In genomic region chr15:43184407-43185160, GRCh38 we compare ENCODE assay signal across 9 cellular contexts. TPM values are rescaled to one million over a fixed set of nuclear protein-coding genes. Genes with fewer than 3 reads are reported as not detected.
DNase-seq lines count a peak whose midpoint lies in the region; ATAC-seq, FAIRE-seq and TF ChIP-seq lines count a peak whose summit lies in the region.
"Had no signal": no experiment of that assay in that cellular context is flagged by ENCODE, and none has a peak within 500 bp of the region (broad histone marks: within the 10 kb centered on the region; RNA-seq: fewer than 3 reads in every experiment).

No MANE protein-coding gene starts in this region.

- TF ChIP-seq CTCF in Panc1 (IDR thresholded peaks at IDR 0.05): no peak
- TF ChIP-seq CTCF in esophagus muscularis mucosa (IDR thresholded peaks at IDR 0.05): no peak

- H3K4ac ChIP-seq in trophoblast cell (ENCODE audit: low read depth, low read length): no peak overlapping the region

- intact Hi-C loops in Panc1 (cut with micrococcal nuclease; ENCODE audit: unreplicated experiment): no loop called here
- intact Hi-C loops in esophagus muscularis mucosa (cut with DNase I): loop anchor here (5.0 to 10.0 kb wide), 2 partner anchors 50 to 103 kb away; partner anchors contain the start of gene TMEM62

- H3K4me3 ChIP-seq in Panc1 (ENCODE audit: low read depth in 2 of 2, low read length in 2 of 2) (peak overlapping the region; percentile 60 to 99), esophagus muscularis mucosa (peak overlapping the region; percentile 76 to 86 (median 82)), trophoblast cell (ENCODE audit: low read depth, low read length) (peak overlapping the region; percentile 91)

- POLR2A ChIA-PET in Panc1 (lab: Charles Lee): no interaction called here

- H3K23ac ChIP-seq in trophoblast cell (ENCODE audit: low read length): no peak overlapping the region

- H4K91ac ChIP-seq in trophoblast cell (ENCODE audit: low read depth, low read length): no peak overlapping the region

- H3K27me3 ChIP-seq in Panc1 (ENCODE audit: control insufficient read depth, insufficient read depth, low read length) (no peaks in the 10 kb centered on the region), esophagus muscularis mucosa (no peaks in the 10 kb centered on the region), trophoblast cell (ENCODE audit: insufficient read depth, low read length) (no peaks in the 10 kb centered on the region)
- H3K27me3 ChIP-seq: right lobe of liver had no signal

- H3K9ac ChIP-seq in trophoblast cell (ENCODE audit: low read length): no peak overlapping the region

- H3K79me1 ChIP-seq in trophoblast cell (ENCODE audit: low read length): peaks cover 4% of the 10 kb centered on the region

- peaks cover 4% of the 10 kb centered on the region for H3K79me2 ChIP-seq in trophoblast cell (ENCODE audit: control insufficient read depth, insufficient read depth, low read length, poor library complexity)

- H3K4me2 ChIP-seq in trophoblast cell (ENCODE audit: low read length): peak overlapping the region; percentile 95

- no peak overlapping the region for H4K12ac ChIP-seq in trophoblast cell (ENCODE audit: low read depth, low read length)

- peak overlapping the region; percentile 68 for H4K8ac ChIP-seq in trophoblast cell (ENCODE audit: low read depth, low read length)

- ATAC-seq in Panc1 (no peak), HG03571 (IDR thresholded peaks at IDR 0.05; ENCODE audit: unreplicated experiment) (no peak), HG02852 (IDR thresholded peaks at IDR 0.05; ENCODE audit: unreplicated experiment) (no peak)

- FAIRE-seq in GM12892 (lab: Jason Lieb, UNC): peak; percentile 42

- WGBS in esophagus muscularis mucosa: 54% methylated on average over 10 of the region's 10 CpGs
- no CpG with 5 or more reads among the region's 10 CpGs for WGBS in trophoblast cell (ENCODE audit: extremely low coverage, insufficient coverage, insufficient read length)

- no peak overlapping the region for H2AFZ ChIP-seq in trophoblast cell (ENCODE audit: insufficient read depth, low read length, poor library complexity)

- no TSS peak for BruUV-seq in Panc1 (replicated peaks; lab: Mats Ljungman, UMichigan)

- TF ChIP-seq EP300 in esophagus muscularis mucosa (IDR thresholded peaks at IDR 0.05): no peak

- in situ Hi-C loops in Panc1 (cut with HindIII; ENCODE audit: low pct_unique_long_range_greater_than_20kb, low sequenced_read_pairs): no loop called here

- CTCF ChIA-PET in Panc1 (lab: Charles Lee): interaction anchor here (0.7 kb wide), 1 partner anchor 112 kb away, joined by 3 read pairs; no protein-coding TSS in a partner anchor

- TF ChIP-seq POLR2A in GM12892 (IDR thresholded peaks at IDR 0.05; ENCODE audit: low read depth, low read length) (no peak), esophagus muscularis mucosa (IDR thresholded peaks at IDR 0.05; ENCODE audit: low read depth) (no peak)

- H3K14ac ChIP-seq in trophoblast cell (ENCODE audit: low read length): no peak overlapping the region

- no peak overlapping the region for H2BK12ac ChIP-seq in trophoblast cell (ENCODE audit: low read length)

- no peak for DNase-seq in GM12892 (ENCODE audit: insufficient read length)
- DNase-seq in Panc1 (ENCODE audit: low read depth, low spot score): no peak
- DNase-seq in esophagus muscularis mucosa (ENCODE audit: extremely low spot score): no peak
- DNase-seq in trophoblast cell: no peak
- no peak for DNase-seq in cortex of kidney (lab: John Stamatoyannopoulos, UW)
- no peak for DNase-seq in OCI-M2 (lab: John Stamatoyannopoulos, UW; ENCODE audit: unreplicated experiment)

- H3K4me1 ChIP-seq in Panc1 (ENCODE audit: control insufficient read depth, insufficient read depth, low read length): peaks cover 12% of the 10 kb centered on the region
- H3K4me1 ChIP-seq in esophagus muscularis mucosa: peaks cover 29 to 58% (median 38%) of the 10 kb centered on the region in 4 donors
- H3K4me1 ChIP-seq in trophoblast cell (ENCODE audit: control insufficient read depth in 1 of 2, insufficient read depth in 2 of 2, low read length in 2 of 2): peaks cover 0 to 5% of the 10 kb centered on the region in 2 experiments

- no peaks in the 10 kb centered on the region; the same call in 1 of the 2 replicates for H3K36me3 ChIP-seq in Panc1 (ENCODE audit: control insufficient read depth, insufficient read depth, low read length)
- H3K36me3 ChIP-seq in esophagus muscularis mucosa: peaks cover 0 to 29% (median 8%) of the 10 kb centered on the region in 4 donors
- H3K36me3 ChIP-seq in trophoblast cell (ENCODE audit: control insufficient read depth in 1 of 2, insufficient read depth in 2 of 2, low read length in 2 of 2): peaks cover 7 to 9% of the 10 kb centered on the region in 2 experiments

- H3K27ac ChIP-seq in Panc1 (ENCODE audit: low read length) (peak overlapping the region; percentile 39; the same call in 1 of the 2 replicates), esophagus muscularis mucosa (replicated peaks in 1 of 4) (peak overlapping the region; percentile 82 to 94 (median 88)), trophoblast cell (ENCODE audit: low read depth, low read length) (no peak overlapping the region)

- no peak overlapping the region for H2AK5ac ChIP-seq in trophoblast cell (ENCODE audit: low read length)

- H2BK5ac ChIP-seq in trophoblast cell (ENCODE audit: low read depth, low read length, poor library complexity): no peak overlapping the region

- H3K9me3 ChIP-seq in Panc1 (ENCODE audit: control insufficient read depth, insufficient read depth, low read depth, low read length): no peaks in the 10 kb centered on the region
- no peaks in the 10 kb centered on the region for H3K9me3 ChIP-seq in esophagus muscularis mucosa
- no peaks in the 10 kb centered on the region for H3K9me3 ChIP-seq in trophoblast cell (ENCODE audit: insufficient read depth, low read depth, low read length)
- H3K9me3 ChIP-seq: right lobe of liver had no signal

- H2BK120ac ChIP-seq in trophoblast cell (ENCODE audit: insufficient read depth, low read length, poor library complexity): no peak overlapping the region

- H3K18ac ChIP-seq in trophoblast cell (ENCODE audit: low read length): no peak overlapping the region

RNA-seq across cellular contexts. Expression of gene CCNDBP1, which starts 0.6 kb away (rescaled TPM):
- 45.6 TPM for polyA plus RNA-seq in GM12892 (2012; ENCODE audit: missing spikeins)
- total RNA-seq in Panc1 (2021; ENCODE audit: unreplicated experiment) (62.5 TPM), esophagus muscularis mucosa (10 to 100 TPM; 44.9 to 87.2 (median 69.6) TPM)
- polyA plus RNA-seq in Panc1 (2012; ENCODE audit: insufficient read length): 75.8 TPM
- 56.8 and 61.3 TPM in 2 replicates for polyA plus RNA-seq in trophoblast cell (2013)

RNA-seq across cellular contexts. Expression of gene EPB42, which starts 36.2 kb away (rescaled TPM):
- not detected for polyA plus RNA-seq in GM12892 (2012; ENCODE audit: missing spikeins)
- total RNA-seq in Panc1 (2021; ENCODE audit: unreplicated experiment): 0.10 TPM
- polyA plus RNA-seq in Panc1 (2012; ENCODE audit: insufficient read length): not detected
- under 1 TPM in 1 of 4 donors, not detected in 3; 0.33 TPM for total RNA-seq in esophagus muscularis mucosa
- polyA plus RNA-seq in trophoblast cell (2013): not detected in 2 replicates

RNA-seq across cellular contexts. Expression of gene TMEM62, which starts 51.2 kb away (rescaled TPM):
- polyA plus RNA-seq in GM12892 (2012; ENCODE audit: missing spikeins): 14.0 TPM
- total RNA-seq in Panc1 (2021; ENCODE audit: unreplicated experiment) (20.4 TPM), esophagus muscularis mucosa (10 to 100 TPM; 21.5 to 32.0 (median 25.4) TPM)
- 11.4 TPM for polyA plus RNA-seq in Panc1 (2012; ENCODE audit: insufficient read length)
- 27.8 and 29.5 TPM in 2 replicates for polyA plus RNA-seq in trophoblast cell (2013)
